ENCODE assay signal across 24 cellular contexts in the genomic region with DNA sequence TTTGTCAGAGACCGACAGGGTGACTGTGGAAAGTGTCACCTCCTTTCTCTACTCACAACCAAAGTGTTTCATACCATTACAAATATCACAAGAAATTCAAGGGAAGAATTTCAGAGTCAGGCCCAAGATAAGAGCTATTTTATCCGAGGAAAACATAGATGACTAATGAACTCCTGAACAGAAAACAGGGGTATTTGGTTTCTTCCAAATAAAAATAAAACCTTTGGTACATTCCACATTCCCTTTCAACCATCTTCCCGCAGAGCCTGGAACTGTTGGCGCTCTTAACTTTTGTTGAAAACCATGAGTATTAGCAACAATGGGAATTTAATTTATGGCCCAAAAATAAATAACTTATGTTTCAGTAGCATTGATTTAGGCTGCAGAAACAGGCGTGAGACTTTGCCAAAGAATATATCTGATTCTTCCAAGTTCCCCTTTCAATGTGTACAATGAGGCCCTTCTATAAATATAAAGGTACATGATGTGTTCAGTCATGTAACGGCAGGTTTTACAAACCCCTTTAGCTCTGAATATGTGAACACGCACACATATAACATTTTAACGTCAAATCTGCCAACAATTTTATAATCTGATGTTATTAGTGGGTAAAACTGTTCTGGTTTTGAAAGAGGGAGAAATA.
DNase-seq lines count a peak whose midpoint lies in the region; TF ChIP-seq lines count a peak whose summit lies in the region.
"Had no signal": no experiment of that assay in that cellular context is flagged by ENCODE, and none has a peak within 500 bp of the region (broad histone marks: within the 10 kb centered on the region; RNA-seq: fewer than 3 reads in every experiment).

No MANE protein-coding gene starts in this region.

- TF ChIP-seq CTCF in 22Rv1 (IDR thresholded peaks at IDR 0.05) (no peak), fibroblast of pulmonary artery (IDR thresholded peaks at IDR 0.05; ENCODE audit: low read length, missing control alignments) (no peak), progenitor cell of endocrine pancreas (IDR thresholded peaks at IDR 0.05; ENCODE audit: unreplicated experiment) (no peak), HFFc6 (IDR thresholded peaks at IDR 0.05) (no peak)

- H3K27me3 Mint-ChIP-seq in progenitor cell of endocrine pancreas (peaks cover 39% of the 10 kb centered on the region), HFFc6 (ENCODE audit: insufficient read depth) (peaks cover 11% of the 10 kb centered on the region)
- H3K27me3 Mint-ChIP-seq: activated CD4-positive, alpha-beta memory T cell treated with anti-CD3 and anti-CD28 coated beads, Interleukin-2, amount 10 ng/mL, durations not matched to agents 7 days and 5 days; stimulated activated naive CD8-positive, alpha-beta T cell treated with anti-CD3 and anti-CD28 coated beads, Interleukin-15, Interleukin-2, amounts not matched to agents 100 ng/mL and 50 ng/mL, for 24 hours had no signal

- 0 out of 2 replicates have a peak overlapping the region, but pooled peaks have one; percentile 19 for H3K27ac ChIP-seq in 22Rv1
- H3K27ac ChIP-seq in angular gyrus (ENCODE audit: low read depth, low read length), result peak overlapping the region; percentile 84
- H3K27ac ChIP-seq: RWPE1 had no signal

- peak overlapping the region; percentile 26 for H3K27ac Mint-ChIP-seq in progenitor cell of endocrine pancreas
- no peak overlapping the region for H3K27ac Mint-ChIP-seq in HFFc6
- H3K27ac Mint-ChIP-seq: activated CD4-positive, alpha-beta memory T cell treated with anti-CD3 and anti-CD28 coated beads, Interleukin-2, amount 10 ng/mL, durations not matched to agents 7 days and 5 days; GM23338; stimulated activated naive CD8-positive, alpha-beta T cell treated with anti-CD3 and anti-CD28 coated beads, Interleukin-15, Interleukin-2, amounts not matched to agents 100 ng/mL and 50 ng/mL, for 24 hours had no signal

- no peaks in the 10 kb centered on the region for H3K36me3 Mint-ChIP-seq in progenitor cell of endocrine pancreas (ENCODE audit: insufficient read depth)
- no peaks in the 10 kb centered on the region for H3K36me3 Mint-ChIP-seq in HFFc6 (ENCODE audit: low read depth)

- H3K9me3 Mint-ChIP-seq in progenitor cell of endocrine pancreas (ENCODE audit: low read depth) (no peaks in the 10 kb centered on the region), HFFc6 (no peaks in the 10 kb centered on the region)
- H3K9me3 Mint-ChIP-seq: activated CD4-positive, alpha-beta memory T cell treated with anti-CD3 and anti-CD28 coated beads, Interleukin-2, amount 10 ng/mL, durations not matched to agents 7 days and 5 days; GM23338; stimulated activated naive CD8-positive, alpha-beta T cell treated with anti-CD3 and anti-CD28 coated beads, Interleukin-15, Interleukin-2, amounts not matched to agents 100 ng/mL and 50 ng/mL, for 24 hours had no signal

- no peak overlapping the region for H3K4me3 Mint-ChIP-seq in progenitor cell of endocrine pancreas (ENCODE audit: low read depth)
- H3K4me3 Mint-ChIP-seq in HFFc6, result no peak overlapping the region
- H3K4me3 Mint-ChIP-seq: activated CD4-positive, alpha-beta memory T cell treated with anti-CD3 and anti-CD28 coated beads, Interleukin-2, amount 10 ng/mL, durations not matched to agents 7 days and 5 days; GM23338; stimulated activated naive CD8-positive, alpha-beta T cell treated with anti-CD3 and anti-CD28 coated beads, Interleukin-15, Interleukin-2, amounts not matched to agents 100 ng/mL and 50 ng/mL, for 24 hours had no signal

- DNase-seq in fibroblast of pulmonary artery (ENCODE audit: low read depth) (peak; percentile 14), progenitor cell of endocrine pancreas (ENCODE audit: low spot score, unreplicated experiment) (no peak), SHP77 treated with DMSO at 0.1 percent for 48 hours (lab: John Stamatoyannopoulos, UW) (no peak), KG1 (lab: John Stamatoyannopoulos, UW) (no peak), HFFc6 (no peak)
- no peak for DNase-seq in activated CD4-positive, alpha-beta T cell treated with anti-CD3 and anti-CD28 coated beads for 48 hours
- DNase-seq: activated CD4-positive, alpha-beta memory T cell treated with anti-CD3 and anti-CD28 coated beads, Interleukin-2, amount 10 ng/mL, durations not matched to agents 7 days and 5 days; activated gamma-delta T cell treated with Interleukin-2 at 50 U/mL for 16 hours; activated T-cell treated with anti-CD3 and anti-CD28 coated beads for 4 hours; cerebellar nuclear complex; effector memory CD4-positive, alpha-beta T cell; Karpas-422; NCI-H1048; NCI-H187 treated with DMSO at 0.1 percent for 48 hours; NCI-H774; stimulated activated CD4-positive, alpha-beta T cell treated with anti-CD3 and anti-CD28 coated beads, Interleukin-4, amount 100 ng/mL, for 1 hour; T1000; trophoblast cell had no signal

- peaks cover 4% of the 10 kb centered on the region for H3K4me1 Mint-ChIP-seq in progenitor cell of endocrine pancreas (ENCODE audit: low read depth)
- H3K4me1 Mint-ChIP-seq in HFFc6 (ENCODE audit: low read depth), result peaks cover 32% of the 10 kb centered on the region
- H3K4me1 Mint-ChIP-seq: activated CD4-positive, alpha-beta memory T cell treated with anti-CD3 and anti-CD28 coated beads, Interleukin-2, amount 10 ng/mL, durations not matched to agents 7 days and 5 days had no signal

- H3K4me3 ChIP-seq in fibroblast of pulmonary artery (replicated peaks; ENCODE audit: low read depth, low read length), result no peak overlapping the region
- H3K4me3 ChIP-seq: GM23338, smooth muscle cell had no signal
